Comparison of ENCODE assay signal across 8 cellular contexts in genomic region chr22:36371920-36372319, GRCh38. TPM values are rescaled to one million over a fixed set of nuclear protein-coding genes. Genes with fewer than 3 reads are reported as not detected.
DNase-seq lines count a peak whose midpoint lies in the region; ATAC-seq, FAIRE-seq and TF ChIP-seq lines count a peak whose summit lies in the region.

No MANE protein-coding gene starts in this region.

- H3K36me3 ChIP-seq in DND-41 (ENCODE audit: insufficient read depth, low read length) (peaks cover 46% of the 10 kb centered on the region), skeletal muscle satellite cell (ENCODE audit: insufficient read depth, low read length) (peaks cover 49% of the 10 kb centered on the region)

- no peak overlapping the region for H3K9ac ChIP-seq in DND-41 (ENCODE audit: low read depth, low read length)
- no peak overlapping the region for H3K9ac ChIP-seq in skeletal muscle satellite cell (ENCODE audit: low read depth, low read length)

- no peak overlapping the region for H3K4me2 ChIP-seq in DND-41 (ENCODE audit: insufficient read depth, low read length)
- peak overlapping the region; percentile 11 for H3K4me2 ChIP-seq in skeletal muscle satellite cell (ENCODE audit: low read length)

- no peak for TF ChIP-seq POLR2A in H54 (IDR thresholded peaks at IDR 0.05; ENCODE audit: low read depth, low read length)

- no peak for FAIRE-seq in H54 (lab: Jason Lieb, UNC)

- peaks cover 91% of the 10 kb centered on the region for H4K20me1 ChIP-seq in DND-41 (ENCODE audit: insufficient read depth, low read length)

- H3K4me3 Mint-ChIP-seq in T-helper 17 cell = peak overlapping the region; percentile 94

- H3K27me3 ChIP-seq in DND-41 (ENCODE audit: insufficient read depth, low read length, poor library complexity) (no peaks in the 10 kb centered on the region), skeletal muscle satellite cell (ENCODE audit: control insufficient read depth, insufficient read depth, low read length) (no peaks in the 10 kb centered on the region)

- peak overlapping the region; percentile 100 for H3K27ac Mint-ChIP-seq in T-helper 17 cell

- H3K4me1 ChIP-seq in DND-41 (ENCODE audit: insufficient read depth, low read length) (peaks cover 59% of the 10 kb centered on the region), skeletal muscle satellite cell (ENCODE audit: control insufficient read depth, insufficient read depth, low read length) (peaks cover 89% of the 10 kb centered on the region)

- peak overlapping the region; percentile 30; the same call in 1 of the 2 replicates for H3K27ac ChIP-seq in DND-41 (ENCODE audit: low read length)
- H3K27ac ChIP-seq in epithelial cell of prostate = peak overlapping the region; percentile 99

- no peak for DNase-seq in DND-41
- no peak for DNase-seq in T-helper 17 cell
- no peak for DNase-seq in epithelial cell of prostate (ENCODE audit: low read depth, low spot score)
- no peak for DNase-seq in NCI-H226
- DNase-seq in H54 (ENCODE audit: insufficient read length, low spot score) = no peak
- no peak for DNase-seq in cerebellar nuclear complex (lab: John Stamatoyannopoulos, UW)
- DNase-seq in SKM-1 treated with dmso at 0.1 percent for 144 hours (lab: John Stamatoyannopoulos, UW; ENCODE audit: unreplicated experiment) = no peak

- H3K27me3 Mint-ChIP-seq in T-helper 17 cell = no peaks in the 10 kb centered on the region

- ATAC-seq in DND-41 (ENCODE audit: insufficient read depth, low read depth) = peak; percentile 37; the same call in 1 of the 3 replicates
- ATAC-seq in T-helper 17 cell = no peak

- H3K36me3 Mint-ChIP-seq in T-helper 17 cell (ENCODE audit: low read depth) = no peaks in the 10 kb centered on the region

- no peak for TF ChIP-seq CTCF in DND-41 (IDR thresholded peaks at IDR 0.05; ENCODE audit: borderline replicate concordance, extremely low read depth, low read length, poor library complexity, severe bottlenecking)

- H2AFZ ChIP-seq in DND-41 (ENCODE audit: low read depth, low read length) = no peak overlapping the region

- peaks cover 100% of the 10 kb centered on the region for H3K79me2 ChIP-seq in DND-41 (ENCODE audit: insufficient read depth, low read length)

- H3K4me1 Mint-ChIP-seq in T-helper 17 cell = peaks cover 73% of the 10 kb centered on the region

- H3K4me3 ChIP-seq in DND-41 (ENCODE audit: low read depth in 1 of 2, low read length in 2 of 2) (no peak overlapping the region), skeletal muscle satellite cell (ENCODE audit: low read length) (no peak overlapping the region)

- no peaks in the 10 kb centered on the region for H3K9me3 ChIP-seq in DND-41 (ENCODE audit: insufficient read depth, low read length, severe bottlenecking)
- H3K9me3 ChIP-seq in T-helper 17 cell (ENCODE audit: control insufficient read depth, low read length, poor library complexity, severe bottlenecking) = no peaks in the 10 kb centered on the region
- no peaks in the 10 kb centered on the region for H3K9me3 ChIP-seq in skeletal muscle satellite cell (replicated peaks; ENCODE audit: low read length)

RNA-seq across cellular contexts. Expression of gene MYH9, which starts 15.8 kb away (rescaled TPM):
- total RNA-seq in T-helper 17 cell = 1,000 to 10,000 TPM; 1,038 to 1,220 TPM
- total RNA-seq in skeletal muscle satellite cell (2012; rRNA removed) = 248 and 329 TPM in 2 replicates
